ENCODE assay signal across 8 cellular contexts in genomic region chr9:38391278-38392118, GRCh38. TPM values are rescaled to one million over a fixed set of nuclear protein-coding genes. Genes with fewer than 3 reads are reported as not detected.
DNase-seq lines count a peak whose midpoint lies in the region; ATAC-seq, FAIRE-seq and TF ChIP-seq lines count a peak whose summit lies in the region.

No MANE protein-coding gene starts in this region.

- CTCF ChIA-PET in PC-3 (lab: Charles Lee), result no interaction called here
- CTCF ChIA-PET in endothelial cell of umbilical vein (lab: Charles Lee), result interaction anchor here (1.9 to 2.0 kb wide), 2 partner anchors 10 to 42 kb away, joined by 5 to 9 read pairs; no protein-coding TSS in a partner anchor

- peaks cover 8% of the 10 kb centered on the region for H3K36me3 Mint-ChIP-seq in progenitor cell of endocrine pancreas (ENCODE audit: insufficient read depth)

- peak overlapping the region; percentile 48 for H3K27ac Mint-ChIP-seq in progenitor cell of endocrine pancreas

- H4K20me1 ChIP-seq in DOHH2 (ENCODE audit: control insufficient read depth, insufficient read depth, low read depth, low read length) (no peaks in the 10 kb centered on the region), PC-3 (ENCODE audit: low read length) (no peaks in the 10 kb centered on the region), endothelial cell of umbilical vein (replicated peaks; ENCODE audit: control insufficient read depth, extremely low read depth, insufficient read depth, low read length) (no peaks in the 10 kb centered on the region)

- no peak for TF ChIP-seq POLR2A in endothelial cell of umbilical vein (IDR thresholded peaks at IDR 0.05; ENCODE audit: low read depth, low read length)

- H3K9me3 ChIP-seq in DOHH2 (ENCODE audit: control insufficient read depth, insufficient read depth, low read length) (no peaks in the 10 kb centered on the region), PC-3 (ENCODE audit: low read length) (no peaks in the 10 kb centered on the region), endothelial cell of umbilical vein (replicated peaks; ENCODE audit: control insufficient read depth, insufficient read depth, low read length) (no peaks in the 10 kb centered on the region)

- FAIRE-seq in endothelial cell of umbilical vein (lab: Jason Lieb, UNC), result no peak

- H3F3A ChIP-seq in DOHH2 (ENCODE audit: control insufficient read depth, insufficient read depth) (no peaks in the 10 kb centered on the region), PC-3 (ENCODE audit: low read length, unreplicated experiment) (no peaks in the 10 kb centered on the region)

- H3K4me1 ChIP-seq in DOHH2 (ENCODE audit: control insufficient read depth, low read length) (peaks cover 12% of the 10 kb centered on the region), PC-3 (ENCODE audit: insufficient read depth, low read length) (no peaks in the 10 kb centered on the region), endothelial cell of umbilical vein (ENCODE audit: control insufficient read depth, extremely low read depth, insufficient read depth, low read length) (peaks cover 7% of the 10 kb centered on the region)

- no peaks in the 10 kb centered on the region for H3K27me3 Mint-ChIP-seq in progenitor cell of endocrine pancreas

- H3K36me3 ChIP-seq in DOHH2 (ENCODE audit: control insufficient read depth, low read length) (peaks cover 3% of the 10 kb centered on the region; the same call in 1 of the 2 replicates), PC-3 (ENCODE audit: low read depth, low read length) (peaks cover 6% of the 10 kb centered on the region), endothelial cell of umbilical vein (ENCODE audit: control insufficient read depth in 2 of 2, extremely low read depth in 1 of 2, insufficient read depth in 2 of 2, low read length in 2 of 2) (peaks cover 0 to 6% of the 10 kb centered on the region in 2 experiments)

- peaks cover 19% of the 10 kb centered on the region for H3K27me3 ChIP-seq in DOHH2 (ENCODE audit: control insufficient read depth, low read length)
- H3K27me3 ChIP-seq in PC-3 (ENCODE audit: low read length), result no peaks in the 10 kb centered on the region
- no peaks in the 10 kb centered on the region for H3K27me3 ChIP-seq in endothelial cell of umbilical vein (ENCODE audit: control insufficient read depth in 2 of 2, insufficient read depth in 2 of 2, low read length in 2 of 2)

- H3K9me3 Mint-ChIP-seq in progenitor cell of endocrine pancreas (ENCODE audit: low read depth), result no peaks in the 10 kb centered on the region

- dilution Hi-C loops in endothelial cell of umbilical vein (cut with MboI; ENCODE audit: extremely low pct_ligation_motif_present, low sequenced_read_pairs), result no loop called here

- peak overlapping the region; percentile 95 for H3K4me3 Mint-ChIP-seq in progenitor cell of endocrine pancreas (ENCODE audit: low read depth)

- no peak overlapping the region for H3K4me3 ChIP-seq in DOHH2 (ENCODE audit: low read length)
- peak overlapping the region; percentile 89 for H3K4me3 ChIP-seq in PC-3 (ENCODE audit: low read length)
- H3K4me3 ChIP-seq in endothelial cell of umbilical vein (replicated peaks in 1 of 3; ENCODE audit: insufficient read depth in 1 of 3, low read depth in 1 of 3, low read length in 3 of 3), result peak overlapping the region in 1 of 3 experiments; percentile 72

- H3K27ac ChIP-seq in DOHH2 (ENCODE audit: low read depth, low read length) (no peak overlapping the region), PC-3 (ENCODE audit: low read length) (no peak overlapping the region), endothelial cell of umbilical vein (ENCODE audit: insufficient read depth, low read depth, low read length) (no peak overlapping the region)

- intact Hi-C loops in PC-3 (cut with micrococcal nuclease), result no loop called here
- intact Hi-C loops in endothelial cell of umbilical vein (cut with micrococcal nuclease), result loop anchor here (2.0 to 5.0 kb wide), 2 partner anchors 487 to 589 kb away; partner anchors contain the start of genes DCAF10 and SLC25A51

- peak overlapping the region; percentile 92; the same call in 1 of the 2 replicates for H3K9ac ChIP-seq in PC-3 (ENCODE audit: low read length)
- no peak overlapping the region for H3K9ac ChIP-seq in endothelial cell of umbilical vein (replicated peaks; ENCODE audit: extremely low read depth, insufficient read depth, low read length)

- H3K4me2 ChIP-seq in DOHH2 (ENCODE audit: low read length), result peak overlapping the region; percentile 95
- H3K4me2 ChIP-seq in PC-3 (ENCODE audit: low read length), result peak overlapping the region; percentile 94
- H3K4me2 ChIP-seq in endothelial cell of umbilical vein (ENCODE audit: insufficient read depth, low read length), result peak overlapping the region; percentile 65

- no peaks in the 10 kb centered on the region for H3K9me1 ChIP-seq in endothelial cell of umbilical vein (replicated peaks; ENCODE audit: control insufficient read depth, extremely low read depth, insufficient read depth, low read length)

- peak overlapping the region; percentile 92 for H2AFZ ChIP-seq in PC-3 (ENCODE audit: low read length)
- no peak overlapping the region for H2AFZ ChIP-seq in endothelial cell of umbilical vein (ENCODE audit: low read depth, low read length)

- POLR2A ChIA-PET in PC-3 (lab: Charles Lee; ENCODE audit: unreplicated experiment) (no interaction called here), endothelial cell of umbilical vein (lab: Charles Lee) (no interaction called here)

- DNase-seq in PC-3 (no peak), endothelial cell of umbilical vein (ENCODE audit: low read depth, low spot score) (no peak), progenitor cell of endocrine pancreas (ENCODE audit: low spot score, unreplicated experiment) (no peak), GF-D8 (lab: John Stamatoyannopoulos, UW) (no peak)
- DNase-seq in activated CD4-positive, alpha-beta T cell treated with anti-CD3 and anti-CD28 coated beads for 4 hours, result no peak

- no peak for TF ChIP-seq CTCF in DOHH2 (IDR thresholded peaks at IDR 0.05; ENCODE audit: low read depth, low read length, poor library complexity, severe bottlenecking)
- TF ChIP-seq CTCF in PC-3 (conservative IDR thresholded peaks at IDR 0.05; ENCODE audit: low read depth, low read length), result no peak
- TF ChIP-seq CTCF in endothelial cell of umbilical vein (IDR thresholded peaks at IDR 0.05; ENCODE audit: extremely low read depth in 1 of 2, insufficient read depth in 1 of 2, low read depth in 1 of 2, low read length in 2 of 2), result no peak
- no peak for TF ChIP-seq CTCF in progenitor cell of endocrine pancreas (IDR thresholded peaks at IDR 0.05; ENCODE audit: unreplicated experiment)

- peaks cover 31% of the 10 kb centered on the region for H3K4me1 Mint-ChIP-seq in progenitor cell of endocrine pancreas (ENCODE audit: low read depth)

- no TSS peak for BruUV-seq in PC-3 (replicated peaks; lab: Mats Ljungman, UMichigan)
- no TSS peak for BruUV-seq in endothelial cell of umbilical vein (replicated peaks; lab: Mats Ljungman, UMichigan)

- no peak for ATAC-seq in PC-3
- no peak for ATAC-seq in GM18867 (IDR thresholded peaks at IDR 0.05; ENCODE audit: unreplicated experiment)
- ATAC-seq in HG03565 (IDR thresholded peaks at IDR 0.05; ENCODE audit: unreplicated experiment), result no peak

- H3K9me2 ChIP-seq in DOHH2 (replicated peaks; ENCODE audit: control insufficient read depth, low read length) (no peaks in the 10 kb centered on the region), PC-3 (replicated peaks; ENCODE audit: low read length) (no peaks in the 10 kb centered on the region)

- H3K79me2 ChIP-seq in DOHH2 (ENCODE audit: control insufficient read depth, low read length), result peaks cover 7% of the 10 kb centered on the region
- peaks cover 32% of the 10 kb centered on the region for H3K79me2 ChIP-seq in PC-3 (ENCODE audit: low read length)
- peaks cover 22% of the 10 kb centered on the region for H3K79me2 ChIP-seq in endothelial cell of umbilical vein (ENCODE audit: control insufficient read depth, insufficient read depth, low read length)

TF ChIP-seq in endothelial cell of umbilical vein, 7 proteins besides CTCF, POLR2A, EP300 and RAD21:
- TF ChIP-seq EZH2 (IDR thresholded peaks at IDR 0.05; ENCODE audit: borderline replicate concordance, low read depth, low read length, severe bottlenecking) (no peak), JUN (IDR thresholded peaks at IDR 0.05; ENCODE audit: borderline replicate concordance, insufficient read depth, insufficient read length, low read depth) (peak; percentile 14)

RNA-seq across cellular contexts. Expression of gene ALDH1B1, which starts 1.0 kb away (rescaled TPM):
- total RNA-seq in PC-3 (2014; rRNA removed) (28.6 and 29.0 TPM in 2 replicates), endothelial cell of umbilical vein (20.5 and 21.7 TPM in 2 replicates), progenitor cell of endocrine pancreas (31.9 and 32.1 TPM in 2 replicates)
- polyA plus RNA-seq in endothelial cell of umbilical vein, result 10.2 and 11.5 TPM in 2 replicates
- polyA plus RNA-seq in endothelial cell of umbilical vein (2011; cell fraction: cytosol; rRNA removed), result 13.5 and 13.7 TPM in 2 replicates
- polyA plus RNA-seq in endothelial cell of umbilical vein (2011; cell fraction: nucleus; rRNA removed), result 6.9 and 8.2 TPM in 2 replicates
- 23.5 and 26.2 TPM in 2 replicates for polyA plus RNA-seq in endothelial cell of umbilical vein (2012)
- polyA minus RNA-seq in endothelial cell of umbilical vein, result 22.4 and 22.9 TPM in 2 replicates
- polyA minus RNA-seq in endothelial cell of umbilical vein (2011; cell fraction: cytosol; rRNA and poly(A)+ RNA removed), result 28.0 TPM
- 4.1 and 4.8 TPM in 2 replicates for polyA minus RNA-seq in endothelial cell of umbilical vein (2011; cell fraction: nucleus; rRNA and poly(A)+ RNA removed)

RNA-seq across cellular contexts. Expression of gene IGFBPL1, which starts 32.8 kb away (rescaled TPM):
- total RNA-seq in PC-3 (2014; rRNA removed) (0.66 TPM in 1 of 2 replicates, not detected in the other), endothelial cell of umbilical vein (not detected in 2 replicates), progenitor cell of endocrine pancreas (4.7 and 5.1 TPM in 2 replicates)
- 0.16 TPM in 1 of 2 replicates, not detected in the other for polyA plus RNA-seq in endothelial cell of umbilical vein
- 0.16 and 0.31 TPM in 2 replicates for polyA plus RNA-seq in endothelial cell of umbilical vein (2011; cell fraction: cytosol; rRNA removed)
- 0.17 and 0.20 TPM in 2 replicates for polyA plus RNA-seq in endothelial cell of umbilical vein (2011; cell fraction: nucleus; rRNA removed)
- polyA plus RNA-seq in endothelial cell of umbilical vein (2012), result 0.16 TPM in 1 of 2 replicates, not detected in the other
- polyA minus RNA-seq in endothelial cell of umbilical vein, result 0.36 TPM in 1 of 2 replicates, not detected in the other
- not detected for polyA minus RNA-seq in endothelial cell of umbilical vein (2011; cell fraction: cytosol; rRNA and poly(A)+ RNA removed)
- not detected in 2 replicates for polyA minus RNA-seq in endothelial cell of umbilical vein (2011; cell fraction: nucleus; rRNA and poly(A)+ RNA removed)
